In genomic region chr10:125014984-125015944, GRCh38 we compare ENCODE assay signal across 10 cellular contexts.
DNase-seq lines count a peak whose midpoint lies in the region; ATAC-seq and TF ChIP-seq lines count a peak whose summit lies in the region.
"Had no signal": no experiment of that assay in that cellular context is flagged by ENCODE, and none has a peak within 500 bp of the region (broad histone marks: within the 10 kb centered on the region; RNA-seq: fewer than 3 reads in every experiment).

No MANE protein-coding gene starts in this region.

- peak overlapping the region in 3 of 4 donors; percentile 9 to 62 (median 48) for H3K27ac ChIP-seq in Peyer's patch
- H3K27ac ChIP-seq in coronary artery = peak overlapping the region; percentile 83 to 96

- DNase-seq in Peyer's patch (no peak), coronary artery (ENCODE audit: low spot score) (no peak), mesothelial cell of epicardium (ENCODE audit: low spot score in 2 of 2, unreplicated experiment in 2 of 2) (no peak), NOMO-1 (lab: John Stamatoyannopoulos, UW; ENCODE audit: unreplicated experiment in 2 of 2) (no peak), foreskin melanocyte (no peak)
- no peak for DNase-seq in stimulated activated naive CD8-positive, alpha-beta T cell treated with anti-CD3 and anti-CD28 coated beads, Interleukin-15, Interleukin-2, amounts not matched to agents 100 U/mL and 50 U/mL, for 24 hours
- no peak for DNase-seq in central memory CD4-positive, alpha-beta T cell
- DNase-seq: activated CD4-positive, alpha-beta T cell treated with anti-CD3 and anti-CD28 coated beads for 1 hour; SHP77 had no signal

- no peaks in the 10 kb centered on the region for H3K4me1 Mint-ChIP-seq in mesothelial cell of epicardium

- H3K27me3 ChIP-seq in Peyer's patch = no peaks in the 10 kb centered on the region

- H3K4me3 ChIP-seq in Peyer's patch = no peak overlapping the region
- H3K4me3 ChIP-seq in coronary artery = peak overlapping the region; percentile 36

- peak; percentile 17 for ATAC-seq in stimulated activated naive CD8-positive, alpha-beta T cell treated with anti-CD3 and anti-CD28 coated beads, Interleukin-15, Interleukin-2, amounts not matched to agents 100 U/mL and 50 U/mL, for 24 hours
- ATAC-seq in GM19324 (IDR thresholded peaks at IDR 0.05; ENCODE audit: low FRiP score, unreplicated experiment) = no peak

- peaks cover 6% of the 10 kb centered on the region for H3K9me3 Mint-ChIP-seq in mesothelial cell of epicardium

- H3K36me3 ChIP-seq in Peyer's patch = no peaks in the 10 kb centered on the region

- H3K4me3 Mint-ChIP-seq in mesothelial cell of epicardium = no peak overlapping the region

- H3K27ac Mint-ChIP-seq in mesothelial cell of epicardium = peak overlapping the region; percentile 72

- no peak for TF ChIP-seq POLR2A in Peyer's patch (IDR thresholded peaks at IDR 0.05)

- H3K9me3 ChIP-seq in Peyer's patch = no peaks in the 10 kb centered on the region

- no peaks in the 10 kb centered on the region for H3K27me3 Mint-ChIP-seq in mesothelial cell of epicardium (ENCODE audit: low read depth)

- TF ChIP-seq CTCF in Peyer's patch (IDR thresholded peaks at IDR 0.05) (no peak), coronary artery (IDR thresholded peaks at IDR 0.05) (no peak), mesothelial cell of epicardium (IDR thresholded peaks at IDR 0.05; ENCODE audit: unreplicated experiment) (no peak)

- H3K4me1 ChIP-seq in Peyer's patch = peaks cover 0 to 42% (median 0%) of the 10 kb centered on the region in 4 donors

- peaks cover 32% of the 10 kb centered on the region for H3K36me3 Mint-ChIP-seq in mesothelial cell of epicardium
